24 cellular contexts compared by ENCODE assay signal in the genomic region with DNA sequence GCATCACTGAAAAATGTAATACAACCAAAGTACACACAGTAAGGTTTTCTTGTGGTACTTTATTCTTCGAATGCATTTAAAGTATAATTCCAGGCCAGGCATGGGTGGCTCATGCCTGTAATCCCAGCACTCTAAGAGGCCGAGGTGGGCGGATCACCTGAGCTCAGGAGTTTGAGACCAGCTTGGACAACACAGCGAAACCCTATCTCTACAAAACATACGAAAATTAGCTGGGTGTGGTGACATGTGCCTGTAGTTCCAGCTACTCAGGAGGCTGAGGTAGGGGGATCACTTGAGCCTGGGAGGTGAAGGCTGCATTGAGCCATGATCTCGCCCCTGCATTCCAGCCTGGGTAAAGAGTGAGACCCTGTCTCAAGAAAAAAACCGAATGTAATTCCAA. TPM values are rescaled to one million over a fixed set of nuclear protein-coding genes. Genes with fewer than 3 reads are reported as not detected.
DNase-seq lines count a peak whose midpoint lies in the region; ATAC-seq and TF ChIP-seq lines count a peak whose summit lies in the region.
"Had no signal": no experiment of that assay in that cellular context is flagged by ENCODE, and none has a peak within 500 bp of the region (broad histone marks: within the 10 kb centered on the region; RNA-seq: fewer than 3 reads in every experiment).

No MANE protein-coding gene starts in this region.

- H3K4me3 Mint-ChIP-seq in T-helper 1 cell treated with Interleukin-12 subunit alpha and Interleukin-12 subunit beta and Interleukin-4 antibody, amounts not matched to agents 30 μg/mL and 1 μg/mL, for 36 hours: no peak overlapping the region
- H3K4me3 Mint-ChIP-seq in activated CD8-positive, alpha-beta T cell treated with anti-CD3 and anti-CD28 coated beads, Interleukin-2, amount 10 ng/mL, durations not matched to agents 7 days and 5 days: peak overlapping the region; percentile 70
- peak overlapping the region; percentile 29 to 98 (median 82) for H3K4me3 Mint-ChIP-seq in naive thymus-derived CD4-positive, alpha-beta T cell
- H3K4me3 Mint-ChIP-seq: neural progenitor cell had no signal

- H3K4me1 ChIP-seq in HEK293 (ENCODE audit: control insufficient read depth, insufficient read depth, low read length): no peaks in the 10 kb centered on the region
- peaks cover 64 to 78% of the 10 kb centered on the region in 2 donors for H3K4me1 ChIP-seq in naive thymus-derived CD4-positive, alpha-beta T cell (ENCODE audit: control insufficient read depth in 2 of 2, insufficient read depth in 2 of 2, low read length in 2 of 2)
- H3K4me1 ChIP-seq: neural progenitor cell had no signal

- CTCF ChIA-PET in HEK293 (lab: Yijun Ruan, JAX): no interaction called here
- CTCF ChIA-PET in activated CD8-positive, alpha-beta T cell treated with anti-CD3 and anti-CD28 coated beads, Interleukin-2, amount 10 ng/mL, durations not matched to agents 7 days and 5 days (lab: Charles Lee): interaction anchor here (1.0 to 4.0 kb wide), 14 partner anchors 11 to 186 kb away, joined by 3 to 21 read pairs (median 3); no protein-coding TSS in a partner anchor
- CTCF ChIA-PET in naive thymus-derived CD4-positive, alpha-beta T cell (lab: Charles Lee): interaction anchor here (0.9 to 1.7 kb wide), 11 partner anchors 10 to 186 kb away, joined by 3 to 8 read pairs (median 4); no protein-coding TSS in a partner anchor
- CTCF ChIA-PET in RWPE1 (lab: Yijun Ruan, JAX): no interaction called here

- TF ChIP-seq CTCF in HEK293 (tag by site-specific recombination; IDR thresholded peaks at IDR 0.05): no peak
- TF ChIP-seq CTCF in RWPE1 (conservative IDR thresholded peaks at IDR 0.05; ENCODE audit: low read depth): no peak

- intact Hi-C loops in naive thymus-derived CD4-positive, alpha-beta T cell (cut with micrococcal nuclease): loop anchor here (1.0 to 10.0 kb wide), 10 partner anchors 9 to 946 kb away; a partner anchor contains a TSS

- H3K9me3 ChIP-seq in HEK293 (ENCODE audit: control insufficient read depth, insufficient read depth, low read depth, low read length): no peaks in the 10 kb centered on the region
- no peaks in the 10 kb centered on the region for H3K9me3 ChIP-seq in naive thymus-derived CD4-positive, alpha-beta T cell (ENCODE audit: control insufficient read depth in 2 of 3, low read length in 3 of 3)
- H3K9me3 ChIP-seq: MG63, thyroid gland had no signal

- no peaks in the 10 kb centered on the region for H3K36me3 ChIP-seq in HEK293 (ENCODE audit: control insufficient read depth in 2 of 2, insufficient read depth in 1 of 2, low read length in 2 of 2)
- peaks cover 0 to 5% (median 0%) of the 10 kb centered on the region in 3 experiments for H3K36me3 ChIP-seq in naive thymus-derived CD4-positive, alpha-beta T cell (ENCODE audit: control insufficient read depth in 2 of 3, insufficient read depth in 3 of 3, low read length in 3 of 3)
- H3K36me3 ChIP-seq: MG63, neural progenitor cell, thyroid gland had no signal

- H3K27me3 ChIP-seq in naive thymus-derived CD4-positive, alpha-beta T cell (ENCODE audit: control insufficient read depth in 2 of 2, insufficient read depth in 2 of 2, low read length in 2 of 2): no peaks in the 10 kb centered on the region
- H3K27me3 ChIP-seq: MG63, thyroid gland had no signal

- no peak for ATAC-seq in activated CD8-positive, alpha-beta T cell treated with anti-CD3 and anti-CD28 coated beads, Interleukin-2, amount 10 ng/mL, durations not matched to agents 7 days and 5 days
- no peak for ATAC-seq in naive thymus-derived CD4-positive, alpha-beta T cell
- no peak for ATAC-seq in HG03432 (IDR thresholded peaks at IDR 0.05; ENCODE audit: unreplicated experiment)

- POLR2A ChIA-PET in HEK293 (lab: Yijun Ruan, JAX): no interaction called here
- POLR2A ChIA-PET in activated CD8-positive, alpha-beta T cell treated with anti-CD3 and anti-CD28 coated beads, Interleukin-2, amount 10 ng/mL, durations not matched to agents 7 days and 5 days (lab: Charles Lee): interaction anchor here (0.5 to 1.4 kb wide), 9 partner anchors 9 to 81 kb away, joined by 3 to 4 read pairs (median 3); no protein-coding TSS in a partner anchor
- POLR2A ChIA-PET in naive thymus-derived CD4-positive, alpha-beta T cell (lab: Charles Lee): interaction anchor here (0.6 to 4.9 kb wide), 18 partner anchors 10 to 123 kb away, joined by 3 to 33 read pairs (median 3); no protein-coding TSS in a partner anchor
- POLR2A ChIA-PET in RWPE1 (lab: Yijun Ruan, JAX; ENCODE audit: low non-redundant PET): no interaction called here

- H3K36me3 Mint-ChIP-seq in T-helper 1 cell treated with Interleukin-12 subunit alpha and Interleukin-12 subunit beta and Interleukin-4 antibody, amounts not matched to agents 30 μg/mL and 1 μg/mL, for 36 hours (ENCODE audit: low read depth): peaks cover 3% of the 10 kb centered on the region
- H3K36me3 Mint-ChIP-seq in activated CD8-positive, alpha-beta T cell treated with anti-CD3 and anti-CD28 coated beads, Interleukin-2, amount 10 ng/mL, durations not matched to agents 7 days and 5 days (ENCODE audit: low read depth): peaks cover 3% of the 10 kb centered on the region
- peaks cover 0 to 7% (median 0%) of the 10 kb centered on the region in 5 donors for H3K36me3 Mint-ChIP-seq in naive thymus-derived CD4-positive, alpha-beta T cell
- H3K36me3 Mint-ChIP-seq: neural progenitor cell had no signal

- no peaks in the 10 kb centered on the region for H3K9me3 Mint-ChIP-seq in T-helper 1 cell treated with Interleukin-12 subunit alpha and Interleukin-12 subunit beta and Interleukin-4 antibody, amounts not matched to agents 30 μg/mL and 1 μg/mL, for 36 hours
- no peaks in the 10 kb centered on the region for H3K9me3 Mint-ChIP-seq in activated CD8-positive, alpha-beta T cell treated with anti-CD3 and anti-CD28 coated beads, Interleukin-2, amount 10 ng/mL, durations not matched to agents 7 days and 5 days (ENCODE audit: insufficient read depth)
- H3K9me3 Mint-ChIP-seq in naive thymus-derived CD4-positive, alpha-beta T cell: no peaks in the 10 kb centered on the region
- H3K9me3 Mint-ChIP-seq: neural progenitor cell had no signal

- peaks cover 52% of the 10 kb centered on the region for H3K4me1 Mint-ChIP-seq in T-helper 1 cell treated with Interleukin-12 subunit alpha and Interleukin-12 subunit beta and Interleukin-4 antibody, amounts not matched to agents 30 μg/mL and 1 μg/mL, for 36 hours (ENCODE audit: low read depth)
- H3K4me1 Mint-ChIP-seq in activated CD8-positive, alpha-beta T cell treated with anti-CD3 and anti-CD28 coated beads, Interleukin-2, amount 10 ng/mL, durations not matched to agents 7 days and 5 days (ENCODE audit: low read depth): peaks cover 59% of the 10 kb centered on the region
- peaks cover 39 to 78% (median 63%) of the 10 kb centered on the region in 7 donors for H3K4me1 Mint-ChIP-seq in naive thymus-derived CD4-positive, alpha-beta T cell

- H3K27ac ChIP-seq in HEK293 (ENCODE audit: extremely low read depth, low read depth, low read length) (no peak overlapping the region), RWPE1 (no peak overlapping the region)
- H3K27ac ChIP-seq in naive thymus-derived CD4-positive, alpha-beta T cell (ENCODE audit: low read depth, low read length): peak overlapping the region; percentile 82
- H3K27ac ChIP-seq: C4-2B, neural progenitor cell, thyroid gland had no signal

- H3K4me3 ChIP-seq in HEK293 (ENCODE audit: low read depth, low read length): no peak overlapping the region
- H3K4me3 ChIP-seq in naive thymus-derived CD4-positive, alpha-beta T cell (ENCODE audit: low read length): peak overlapping the region; percentile 59
- H3K4me3 ChIP-seq: MG63, neural progenitor cell, smooth muscle cell, thyroid gland had no signal

- no peaks in the 10 kb centered on the region for H3K27me3 Mint-ChIP-seq in T-helper 1 cell treated with Interleukin-12 subunit alpha and Interleukin-12 subunit beta and Interleukin-4 antibody, amounts not matched to agents 30 μg/mL and 1 μg/mL, for 36 hours (ENCODE audit: low read depth)
- no peaks in the 10 kb centered on the region for H3K27me3 Mint-ChIP-seq in activated CD8-positive, alpha-beta T cell treated with anti-CD3 and anti-CD28 coated beads, Interleukin-2, amount 10 ng/mL, durations not matched to agents 7 days and 5 days (ENCODE audit: low read depth)
- H3K27me3 Mint-ChIP-seq in naive thymus-derived CD4-positive, alpha-beta T cell: no peaks in the 10 kb centered on the region

- peak overlapping the region; percentile 92 for H3K27ac Mint-ChIP-seq in T-helper 1 cell treated with Interleukin-12 subunit alpha and Interleukin-12 subunit beta and Interleukin-4 antibody, amounts not matched to agents 30 μg/mL and 1 μg/mL, for 36 hours
- H3K27ac Mint-ChIP-seq in activated CD8-positive, alpha-beta T cell treated with anti-CD3 and anti-CD28 coated beads, Interleukin-2, amount 10 ng/mL, durations not matched to agents 7 days and 5 days: peak overlapping the region; percentile 97
- peak overlapping the region; percentile 93 to 98 (median 97) for H3K27ac Mint-ChIP-seq in naive thymus-derived CD4-positive, alpha-beta T cell
- H3K27ac Mint-ChIP-seq: neural progenitor cell had no signal

- DNase-seq in T-helper 1 cell (no peak), RWPE1 (ENCODE audit: low spot score) (no peak), T-helper 9 cell (no peak)
- no peak for DNase-seq in activated CD8-positive, alpha-beta T cell treated with anti-CD3 and anti-CD28 coated beads, Interleukin-2, amount 10 ng/mL, durations not matched to agents 7 days and 5 days
- no peak for DNase-seq in naive thymus-derived CD4-positive, alpha-beta T cell
- DNase-seq: 8988T; activated CD4-positive, CD25-positive, alpha-beta regulatory T cell; activated CD8-positive, alpha-beta memory T cell treated with anti-CD3 and anti-CD28 coated beads, Interleukin-2, amount 50 U/mL, for 4 hours; cortex of kidney; DMS53; foreskin fibroblast; GOT3; MG63; NCI-H146; NCI-H345; Right ventricle myocardium superior; stimulated activated CD8-positive, alpha-beta memory T cell treated with anti-CD3 and anti-CD28 coated beads, Interleukin-4, amount 100 ng/mL, for 48 hours; thyroid gland had no signal

TF ChIP-seq in HEK293, 187 proteins besides CTCF, POLR2A, EP300 and RAD21:
- TF ChIP-seq ZNF521 (tag by site-specific recombination; IDR thresholded peaks at IDR 0.05): no peak
- peak; percentile 72 for TF ChIP-seq KLF1 (tag by site-specific recombination; IDR thresholded peaks at IDR 0.05)

RNA-seq across cellular contexts. Expression of a gene that starts 3.9 kb away (rescaled TPM):
- total RNA-seq in activated CD8-positive, alpha-beta T cell treated with anti-CD3 and anti-CD28 coated beads, Interleukin-2, amount 10 ng/mL, durations not matched to agents 7 days and 5 days: 10 to 100 TPM; 71.5 to 72.2 TPM
- 10 to 100 TPM; 84.1 to 98.8 (median 91.4) TPM for total RNA-seq in naive thymus-derived CD4-positive, alpha-beta T cell
- polyA plus RNA-seq in naive thymus-derived CD4-positive, alpha-beta T cell: 10 to 100 TPM; 51.4 to 71.2 TPM

Comparison
In these comparisons a context has a peak if more than half of its experiments do, and no peak if none do; other contexts are left out.
1. CTCF ChIA-PET loops: an anchor here in activated CD8-positive, alpha-beta T cell treated with anti-CD3 and anti-CD28 coated beads, Interleukin-2, amount 10 ng/mL, durations not matched to agents 7 days and 5 days (1.0 to 4.0 kb wide) and naive thymus-derived CD4-positive, alpha-beta T cell (0.9 to 1.7 kb wide); none called in HEK293 and RWPE1.
2. POLR2A ChIA-PET loops: an anchor here in activated CD8-positive, alpha-beta T cell treated with anti-CD3 and anti-CD28 coated beads, Interleukin-2, amount 10 ng/mL, durations not matched to agents 7 days and 5 days (0.5 to 1.4 kb wide) and naive thymus-derived CD4-positive, alpha-beta T cell (0.6 to 4.9 kb wide); none called in HEK293 and RWPE1.